Comparison of ENCODE assay signal across 1 cellular context in the genomic region with DNA sequence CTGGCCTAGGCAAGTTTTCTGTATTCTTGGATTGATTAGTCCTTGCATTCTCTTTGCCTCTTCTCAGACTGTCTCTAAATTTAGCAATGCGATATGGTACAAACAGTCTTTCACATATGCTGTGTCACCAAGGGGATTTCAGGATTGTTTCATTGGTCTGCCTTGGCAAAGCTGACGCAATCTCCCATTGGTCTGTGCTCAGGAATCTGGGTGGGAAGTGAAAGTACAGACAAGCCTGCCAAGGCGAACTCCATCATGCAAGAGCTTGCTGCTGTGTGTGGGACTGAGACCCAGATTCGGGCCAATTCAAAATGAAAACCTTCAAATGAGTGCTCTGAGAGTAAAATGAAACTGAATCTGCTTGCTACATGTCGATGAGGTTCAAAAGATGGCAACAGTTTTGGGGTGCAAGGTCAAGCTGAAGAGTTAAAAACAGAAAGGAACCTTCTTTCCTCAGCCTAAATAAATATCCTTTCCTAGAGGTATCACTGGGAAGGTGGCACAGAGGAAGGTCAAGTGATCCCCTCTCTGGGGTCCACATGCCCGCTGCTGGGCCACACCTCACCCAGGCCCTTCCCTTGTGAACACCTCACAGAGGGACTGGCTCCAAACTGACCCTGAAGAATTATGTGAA.
TF ChIP-seq lines count a peak whose summit lies in the region.

No MANE protein-coding gene starts in this region.

TF ChIP-seq in HepG2, 621 proteins besides CTCF, POLR2A, EP300 and RAD21 (continued from another document and continues in another):
- TF ChIP-seq, protein P1, sequence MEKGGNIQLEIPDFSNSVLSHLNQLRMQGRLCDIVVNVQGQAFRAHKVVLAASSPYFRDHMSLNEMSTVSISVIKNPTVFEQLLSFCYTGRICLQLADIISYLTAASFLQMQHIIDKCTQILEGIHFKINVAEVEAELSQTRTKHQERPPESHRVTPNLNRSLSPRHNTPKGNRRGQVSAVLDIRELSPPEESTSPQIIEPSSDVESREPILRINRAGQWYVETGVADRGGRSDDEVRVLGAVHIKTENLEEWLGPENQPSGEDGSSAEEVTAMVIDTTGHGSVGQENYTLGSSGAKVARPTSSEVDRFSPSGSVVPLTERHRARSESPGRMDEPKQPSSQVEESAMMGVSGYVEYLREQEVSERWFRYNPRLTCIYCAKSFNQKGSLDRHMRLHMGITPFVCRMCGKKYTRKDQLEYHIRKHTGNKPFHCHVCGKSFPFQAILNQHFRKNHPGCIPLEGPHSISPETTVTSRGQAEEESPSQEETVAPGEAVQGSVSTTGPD (CRISPR knock-in tag; IDR thresholded peaks at IDR 0.05), result no peak
- TF ChIP-seq ZNF263 (CRISPR knock-in tag; IDR thresholded peaks at IDR 0.05) (no peak), ZNF841 (CRISPR knock-in tag; IDR thresholded peaks at IDR 0.05; ENCODE audit: borderline replicate concordance) (no peak), ZNF205 (CRISPR knock-in tag; IDR thresholded peaks at IDR 0.05) (no peak), EEA1 (CRISPR knock-in tag; IDR thresholded peaks at IDR 0.05; ENCODE audit: borderline replicate concordance) (no peak), PTBP1 (IDR thresholded peaks at IDR 0.05; ENCODE audit: low read depth, low read length, poor library complexity, severe bottlenecking) (no peak), ZNF30 (CRISPR knock-in tag; IDR thresholded peaks at IDR 0.05) (no peak), TP53 (CRISPR knock-in tag; conservative IDR thresholded peaks at IDR 0.05) (no peak), ZNF878 (CRISPR knock-in tag; IDR thresholded peaks at IDR 0.05) (no peak), MAFK (conservative IDR thresholded peaks at IDR 0.05 in 1 of 2, IDR thresholded peaks at IDR 0.05 in 1 of 2; ENCODE audit: low read length in 2 of 2) (no peak), TEAD3 (CRISPR knock-in tag; optimal IDR thresholded peaks at IDR 0.05; ENCODE audit: borderline replicate concordance) (no peak), ZNF446 (CRISPR knock-in tag; IDR thresholded peaks at IDR 0.05) (no peak), ZFY (CRISPR knock-in tag; IDR thresholded peaks at IDR 0.05) (0 out of 2 replicates have a peak, but pooled peaks have one; percentile 26), STAG1 (CRISPR knock-in tag; IDR thresholded peaks at IDR 0.05) (no peak), GPN1 (CRISPR knock-in tag; IDR thresholded peaks at IDR 0.05; ENCODE audit: borderline replicate concordance) (no peak), CEBPB (IDR thresholded peaks at IDR 0.05; ENCODE audit: borderline replicate concordance, low read depth, low read length) (peak; percentile 82), ZNF644 (CRISPR knock-in tag; IDR thresholded peaks at IDR 0.05; ENCODE audit: low read depth) (peak; percentile 66; the same call in 1 of the 2 replicates), JUNB (CRISPR knock-in tag; IDR thresholded peaks at IDR 0.05; ENCODE audit: borderline replicate concordance) (no peak), ZFP90 (CRISPR knock-in tag; IDR thresholded peaks at IDR 0.05; ENCODE audit: borderline replicate concordance) (no peak), SRSF4 (IDR thresholded peaks at IDR 0.05; ENCODE audit: low read depth, low read length, poor library complexity, severe bottlenecking) (no peak), THAP11 (CRISPR knock-in tag; IDR thresholded peaks at IDR 0.05) (0 out of 2 replicates have a peak, but pooled peaks have one; percentile 16), NFKBIZ (CRISPR knock-in tag; IDR thresholded peaks at IDR 0.05) (no peak), CBX5 (CRISPR knock-in tag; IDR thresholded peaks at IDR 0.05; ENCODE audit: borderline replicate concordance) (0 out of 2 replicates have a peak, but pooled peaks have one; percentile 21), REXO4 (CRISPR knock-in tag; IDR thresholded peaks at IDR 0.05; ENCODE audit: borderline replicate concordance) (no peak), DR1 (CRISPR knock-in tag; IDR thresholded peaks at IDR 0.05) (no peak)
- TF ChIP-seq, protein P2, sequence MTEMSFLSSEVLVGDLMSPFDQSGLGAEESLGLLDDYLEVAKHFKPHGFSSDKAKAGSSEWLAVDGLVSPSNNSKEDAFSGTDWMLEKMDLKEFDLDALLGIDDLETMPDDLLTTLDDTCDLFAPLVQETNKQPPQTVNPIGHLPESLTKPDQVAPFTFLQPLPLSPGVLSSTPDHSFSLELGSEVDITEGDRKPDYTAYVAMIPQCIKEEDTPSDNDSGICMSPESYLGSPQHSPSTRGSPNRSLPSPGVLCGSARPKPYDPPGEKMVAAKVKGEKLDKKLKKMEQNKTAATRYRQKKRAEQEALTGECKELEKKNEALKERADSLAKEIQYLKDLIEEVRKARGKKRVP (CRISPR knock-in tag; IDR thresholded peaks at IDR 0.05), result peak in 1 of 2 experiments; percentile 99; a peak in 2 of 4 replicates
- TF ChIP-seq, protein P3, sequence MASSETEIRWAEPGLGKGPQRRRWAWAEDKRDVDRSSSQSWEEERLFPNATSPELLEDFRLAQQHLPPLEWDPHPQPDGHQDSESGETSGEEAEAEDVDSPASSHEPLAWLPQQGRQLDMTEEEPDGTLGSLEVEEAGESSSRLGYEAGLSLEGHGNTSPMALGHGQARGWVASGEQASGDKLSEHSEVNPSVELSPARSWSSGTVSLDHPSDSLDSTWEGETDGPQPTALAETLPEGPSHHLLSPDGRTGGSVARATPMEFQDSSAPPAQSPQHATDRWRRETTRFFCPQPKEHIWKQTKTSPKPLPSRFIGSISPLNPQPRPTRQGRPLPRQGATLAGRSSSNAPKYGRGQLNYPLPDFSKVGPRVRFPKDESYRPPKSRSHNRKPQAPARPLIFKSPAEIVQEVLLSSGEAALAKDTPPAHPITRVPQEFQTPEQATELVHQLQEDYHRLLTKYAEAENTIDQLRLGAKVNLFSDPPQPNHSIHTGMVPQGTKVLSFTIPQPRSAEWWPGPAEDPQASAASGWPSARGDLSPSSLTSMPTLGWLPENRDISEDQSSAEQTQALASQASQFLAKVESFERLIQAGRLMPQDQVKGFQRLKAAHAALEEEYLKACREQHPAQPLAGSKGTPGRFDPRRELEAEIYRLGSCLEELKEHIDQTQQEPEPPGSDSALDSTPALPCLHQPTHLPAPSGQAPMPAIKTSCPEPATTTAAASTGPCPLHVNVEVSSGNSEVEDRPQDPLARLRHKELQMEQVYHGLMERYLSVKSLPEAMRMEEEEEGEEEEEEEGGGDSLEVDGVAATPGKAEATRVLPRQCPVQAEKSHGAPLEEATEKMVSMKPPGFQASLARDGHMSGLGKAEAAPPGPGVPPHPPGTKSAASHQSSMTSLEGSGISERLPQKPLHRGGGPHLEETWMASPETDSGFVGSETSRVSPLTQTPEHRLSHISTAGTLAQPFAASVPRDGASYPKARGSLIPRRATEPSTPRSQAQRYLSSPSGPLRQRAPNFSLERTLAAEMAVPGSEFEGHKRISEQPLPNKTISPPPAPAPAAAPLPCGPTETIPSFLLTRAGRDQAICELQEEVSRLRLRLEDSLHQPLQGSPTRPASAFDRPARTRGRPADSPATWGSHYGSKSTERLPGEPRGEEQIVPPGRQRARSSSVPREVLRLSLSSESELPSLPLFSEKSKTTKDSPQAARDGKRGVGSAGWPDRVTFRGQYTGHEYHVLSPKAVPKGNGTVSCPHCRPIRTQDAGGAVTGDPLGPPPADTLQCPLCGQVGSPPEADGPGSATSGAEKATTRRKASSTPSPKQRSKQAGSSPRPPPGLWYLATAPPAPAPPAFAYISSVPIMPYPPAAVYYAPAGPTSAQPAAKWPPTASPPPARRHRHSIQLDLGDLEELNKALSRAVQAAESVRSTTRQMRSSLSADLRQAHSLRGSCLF (CRISPR knock-in tag; IDR thresholded peaks at IDR 0.05; ENCODE audit: borderline replicate concordance), result no peak
- TF ChIP-seq, protein P4, sequence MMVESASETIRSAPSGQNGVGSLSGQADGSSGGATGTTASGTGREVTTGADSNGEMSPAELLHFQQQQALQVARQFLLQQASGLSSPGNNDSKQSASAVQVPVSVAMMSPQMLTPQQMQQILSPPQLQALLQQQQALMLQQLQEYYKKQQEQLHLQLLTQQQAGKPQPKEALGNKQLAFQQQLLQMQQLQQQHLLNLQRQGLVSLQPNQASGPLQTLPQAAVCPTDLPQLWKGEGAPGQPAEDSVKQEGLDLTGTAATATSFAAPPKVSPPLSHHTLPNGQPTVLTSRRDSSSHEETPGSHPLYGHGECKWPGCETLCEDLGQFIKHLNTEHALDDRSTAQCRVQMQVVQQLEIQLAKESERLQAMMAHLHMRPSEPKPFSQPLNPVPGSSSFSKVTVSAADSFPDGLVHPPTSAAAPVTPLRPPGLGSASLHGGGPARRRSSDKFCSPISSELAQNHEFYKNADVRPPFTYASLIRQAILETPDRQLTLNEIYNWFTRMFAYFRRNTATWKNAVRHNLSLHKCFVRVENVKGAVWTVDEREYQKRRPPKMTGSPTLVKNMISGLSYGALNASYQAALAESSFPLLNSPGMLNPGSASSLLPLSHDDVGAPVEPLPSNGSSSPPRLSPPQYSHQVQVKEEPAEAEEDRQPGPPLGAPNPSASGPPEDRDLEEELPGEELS (CRISPR knock-in tag; IDR thresholded peaks at IDR 0.05), result no peak
- TF ChIP-seq, protein P5, sequence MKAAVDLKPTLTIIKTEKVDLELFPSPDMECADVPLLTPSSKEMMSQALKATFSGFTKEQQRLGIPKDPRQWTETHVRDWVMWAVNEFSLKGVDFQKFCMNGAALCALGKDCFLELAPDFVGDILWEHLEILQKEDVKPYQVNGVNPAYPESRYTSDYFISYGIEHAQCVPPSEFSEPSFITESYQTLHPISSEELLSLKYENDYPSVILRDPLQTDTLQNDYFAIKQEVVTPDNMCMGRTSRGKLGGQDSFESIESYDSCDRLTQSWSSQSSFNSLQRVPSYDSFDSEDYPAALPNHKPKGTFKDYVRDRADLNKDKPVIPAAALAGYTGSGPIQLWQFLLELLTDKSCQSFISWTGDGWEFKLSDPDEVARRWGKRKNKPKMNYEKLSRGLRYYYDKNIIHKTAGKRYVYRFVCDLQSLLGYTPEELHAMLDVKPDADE (CRISPR knock-in tag; IDR thresholded peaks at IDR 0.05), result no peak
- TF ChIP-seq, protein P6, sequence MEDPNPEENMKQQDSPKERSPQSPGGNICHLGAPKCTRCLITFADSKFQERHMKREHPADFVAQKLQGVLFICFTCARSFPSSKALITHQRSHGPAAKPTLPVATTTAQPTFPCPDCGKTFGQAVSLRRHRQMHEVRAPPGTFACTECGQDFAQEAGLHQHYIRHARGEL (CRISPR knock-in tag; IDR thresholded peaks at IDR 0.05), result no peak
- TF ChIP-seq, protein P7, sequence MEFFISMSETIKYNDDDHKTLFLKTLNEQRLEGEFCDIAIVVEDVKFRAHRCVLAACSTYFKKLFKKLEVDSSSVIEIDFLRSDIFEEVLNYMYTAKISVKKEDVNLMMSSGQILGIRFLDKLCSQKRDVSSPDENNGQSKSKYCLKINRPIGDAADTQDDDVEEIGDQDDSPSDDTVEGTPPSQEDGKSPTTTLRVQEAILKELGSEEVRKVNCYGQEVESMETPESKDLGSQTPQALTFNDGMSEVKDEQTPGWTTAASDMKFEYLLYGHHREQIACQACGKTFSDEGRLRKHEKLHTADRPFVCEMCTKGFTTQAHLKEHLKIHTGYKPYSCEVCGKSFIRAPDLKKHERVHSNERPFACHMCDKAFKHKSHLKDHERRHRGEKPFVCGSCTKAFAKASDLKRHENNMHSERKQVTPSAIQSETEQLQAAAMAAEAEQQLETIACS (CRISPR knock-in tag; IDR thresholded peaks at IDR 0.05), result no peak
- TF ChIP-seq, protein P8, sequence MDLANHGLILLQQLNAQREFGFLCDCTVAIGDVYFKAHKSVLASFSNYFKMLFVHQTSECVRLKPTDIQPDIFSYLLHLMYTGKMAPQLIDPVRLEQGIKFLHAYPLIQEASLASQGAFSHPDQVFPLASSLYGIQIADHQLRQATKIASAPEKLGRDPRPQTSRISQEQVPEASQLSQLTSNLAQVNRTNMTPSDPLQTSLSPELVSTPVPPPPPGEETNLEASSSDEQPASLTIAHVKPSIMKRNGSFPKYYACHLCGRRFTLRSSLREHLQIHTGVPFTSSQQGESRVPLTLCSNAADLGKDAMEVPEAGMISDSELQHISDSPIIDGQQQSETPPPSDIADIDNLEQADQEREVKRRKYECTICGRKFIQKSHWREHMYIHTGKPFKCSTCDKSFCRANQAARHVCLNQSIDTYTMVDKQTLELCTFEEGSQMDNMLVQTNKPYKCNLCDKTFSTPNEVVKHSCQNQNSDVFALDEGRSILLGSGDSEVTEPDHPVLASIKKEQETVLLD (CRISPR knock-in tag; IDR thresholded peaks at IDR 0.05; ENCODE audit: low read depth), result no peak
- TF ChIP-seq, protein P9, sequence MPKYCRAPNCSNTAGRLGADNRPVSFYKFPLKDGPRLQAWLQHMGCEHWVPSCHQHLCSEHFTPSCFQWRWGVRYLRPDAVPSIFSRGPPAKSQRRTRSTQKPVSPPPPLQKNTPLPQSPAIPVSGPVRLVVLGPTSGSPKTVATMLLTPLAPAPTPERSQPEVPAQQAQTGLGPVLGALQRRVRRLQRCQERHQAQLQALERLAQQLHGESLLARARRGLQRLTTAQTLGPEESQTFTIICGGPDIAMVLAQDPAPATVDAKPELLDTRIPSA (CRISPR knock-in tag; IDR thresholded peaks at IDR 0.05; ENCODE audit: borderline replicate concordance), result no peak
- TF ChIP-seq, protein P10, sequence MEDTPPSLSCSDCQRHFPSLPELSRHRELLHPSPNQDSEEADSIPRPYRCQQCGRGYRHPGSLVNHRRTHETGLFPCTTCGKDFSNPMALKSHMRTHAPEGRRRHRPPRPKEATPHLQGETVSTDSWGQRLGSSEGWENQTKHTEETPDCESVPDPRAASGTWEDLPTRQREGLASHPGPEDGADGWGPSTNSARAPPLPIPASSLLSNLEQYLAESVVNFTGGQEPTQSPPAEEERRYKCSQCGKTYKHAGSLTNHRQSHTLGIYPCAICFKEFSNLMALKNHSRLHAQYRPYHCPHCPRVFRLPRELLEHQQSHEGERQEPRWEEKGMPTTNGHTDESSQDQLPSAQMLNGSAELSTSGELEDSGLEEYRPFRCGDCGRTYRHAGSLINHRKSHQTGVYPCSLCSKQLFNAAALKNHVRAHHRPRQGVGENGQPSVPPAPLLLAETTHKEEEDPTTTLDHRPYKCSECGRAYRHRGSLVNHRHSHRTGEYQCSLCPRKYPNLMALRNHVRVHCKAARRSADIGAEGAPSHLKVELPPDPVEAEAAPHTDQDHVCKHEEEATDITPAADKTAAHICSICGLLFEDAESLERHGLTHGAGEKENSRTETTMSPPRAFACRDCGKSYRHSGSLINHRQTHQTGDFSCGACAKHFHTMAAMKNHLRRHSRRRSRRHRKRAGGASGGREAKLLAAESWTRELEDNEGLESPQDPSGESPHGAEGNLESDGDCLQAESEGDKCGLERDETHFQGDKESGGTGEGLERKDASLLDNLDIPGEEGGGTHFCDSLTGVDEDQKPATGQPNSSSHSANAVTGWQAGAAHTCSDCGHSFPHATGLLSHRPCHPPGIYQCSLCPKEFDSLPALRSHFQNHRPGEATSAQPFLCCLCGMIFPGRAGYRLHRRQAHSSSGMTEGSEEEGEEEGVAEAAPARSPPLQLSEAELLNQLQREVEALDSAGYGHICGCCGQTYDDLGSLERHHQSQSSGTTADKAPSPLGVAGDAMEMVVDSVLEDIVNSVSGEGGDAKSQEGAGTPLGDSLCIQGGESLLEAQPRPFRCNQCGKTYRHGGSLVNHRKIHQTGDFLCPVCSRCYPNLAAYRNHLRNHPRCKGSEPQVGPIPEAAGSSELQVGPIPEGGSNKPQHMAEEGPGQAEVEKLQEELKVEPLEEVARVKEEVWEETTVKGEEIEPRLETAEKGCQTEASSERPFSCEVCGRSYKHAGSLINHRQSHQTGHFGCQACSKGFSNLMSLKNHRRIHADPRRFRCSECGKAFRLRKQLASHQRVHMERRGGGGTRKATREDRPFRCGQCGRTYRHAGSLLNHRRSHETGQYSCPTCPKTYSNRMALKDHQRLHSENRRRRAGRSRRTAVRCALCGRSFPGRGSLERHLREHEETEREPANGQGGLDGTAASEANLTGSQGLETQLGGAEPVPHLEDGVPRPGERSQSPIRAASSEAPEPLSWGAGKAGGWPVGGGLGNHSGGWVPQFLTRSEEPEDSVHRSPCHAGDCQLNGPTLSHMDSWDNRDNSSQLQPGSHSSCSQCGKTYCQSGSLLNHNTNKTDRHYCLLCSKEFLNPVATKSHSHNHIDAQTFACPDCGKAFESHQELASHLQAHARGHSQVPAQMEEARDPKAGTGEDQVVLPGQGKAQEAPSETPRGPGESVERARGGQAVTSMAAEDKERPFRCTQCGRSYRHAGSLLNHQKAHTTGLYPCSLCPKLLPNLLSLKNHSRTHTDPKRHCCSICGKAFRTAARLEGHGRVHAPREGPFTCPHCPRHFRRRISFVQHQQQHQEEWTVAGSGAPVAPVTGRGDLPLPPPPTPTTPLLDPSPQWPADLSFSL (CRISPR knock-in tag; IDR thresholded peaks at IDR 0.05), result no peak
